Comparison of ENCODE assay signal across 10 cellular contexts in genomic region chr3:42500909-42501308, GRCh38. TPM values are rescaled to one million over a fixed set of nuclear protein-coding genes. Genes with fewer than 3 reads are reported as not detected.
DNase-seq lines count a peak whose midpoint lies in the region; ATAC-seq and TF ChIP-seq lines count a peak whose summit lies in the region.
"Had no signal": no experiment of that assay in that cellular context is flagged by ENCODE, and none has a peak within 500 bp of the region (broad histone marks: within the 10 kb centered on the region; RNA-seq: fewer than 3 reads in every experiment).

No MANE protein-coding gene starts in this region.

- H3K4me1 ChIP-seq in smooth muscle cell (ENCODE audit: low read depth), result peaks cover 6% of the 10 kb centered on the region

- no peak for DNase-seq in activated CD8-positive, alpha-beta T cell treated with anti-CD3 and anti-CD28 coated beads, Interleukin-2, amount 10 ng/mL, durations not matched to agents 7 days and 5 days
- no peak for DNase-seq in activated CD8-positive, alpha-beta T cell treated with anti-CD3 and anti-CD28 coated beads for 36 hours
- DNase-seq in smooth muscle cell (lab: John Stamatoyannopoulos, UW; ENCODE audit: unreplicated experiment) (no peak), NOMO-1 (lab: John Stamatoyannopoulos, UW; ENCODE audit: unreplicated experiment in 2 of 2) (no peak), HK-2 (ENCODE audit: unreplicated experiment) (no peak), NAMALWA (ENCODE audit: low spot score) (no peak)
- DNase-seq: NCI-H2227 treated with DMSO at 0.1 percent for 48 hours had no signal

- H3K4me3 ChIP-seq in iPS-11a (ENCODE audit: low read depth, low read length) (peak overlapping the region; percentile 50), smooth muscle cell (peak overlapping the region; percentile 58)

- no peak for ATAC-seq in activated CD8-positive, alpha-beta T cell treated with anti-CD3 and anti-CD28 coated beads, Interleukin-2, amount 10 ng/mL, durations not matched to agents 7 days and 5 days
- ATAC-seq in activated CD8-positive, alpha-beta T cell treated with anti-CD3 and anti-CD28 coated beads for 36 hours, result no peak

- peaks cover 38% of the 10 kb centered on the region for H3K27me3 Mint-ChIP-seq in activated CD8-positive, alpha-beta T cell treated with anti-CD3 and anti-CD28 coated beads, Interleukin-2, amount 10 ng/mL, durations not matched to agents 7 days and 5 days (ENCODE audit: low read depth)
- H3K27me3 Mint-ChIP-seq in activated CD8-positive, alpha-beta T cell treated with anti-CD3 and anti-CD28 coated beads for 36 hours, result peaks cover 13% of the 10 kb centered on the region

- WGBS in smooth muscle cell (ENCODE audit: low lambda C conversion rate), result 8% methylated on average over 4 of the region's 4 CpGs

- no peaks in the 10 kb centered on the region for H3K36me3 ChIP-seq in smooth muscle cell (ENCODE audit: low read depth)

- peaks cover 37% of the 10 kb centered on the region for H3K4me1 Mint-ChIP-seq in activated CD8-positive, alpha-beta T cell treated with anti-CD3 and anti-CD28 coated beads, Interleukin-2, amount 10 ng/mL, durations not matched to agents 7 days and 5 days (ENCODE audit: low read depth)
- H3K4me1 Mint-ChIP-seq in activated CD8-positive, alpha-beta T cell treated with anti-CD3 and anti-CD28 coated beads for 36 hours (ENCODE audit: low read depth), result peaks cover 24% of the 10 kb centered on the region

- no peak overlapping the region for H2AFZ ChIP-seq in smooth muscle cell (ENCODE audit: low read depth)

- H3K36me3 Mint-ChIP-seq in activated CD8-positive, alpha-beta T cell treated with anti-CD3 and anti-CD28 coated beads, Interleukin-2, amount 10 ng/mL, durations not matched to agents 7 days and 5 days (ENCODE audit: low read depth), result no peaks in the 10 kb centered on the region
- H3K36me3 Mint-ChIP-seq in activated CD8-positive, alpha-beta T cell treated with anti-CD3 and anti-CD28 coated beads for 36 hours (ENCODE audit: low read depth), result no peaks in the 10 kb centered on the region

- H3K4me2 ChIP-seq in smooth muscle cell, result peak overlapping the region; percentile 92

- CTCF ChIA-PET in activated CD8-positive, alpha-beta T cell treated with anti-CD3 and anti-CD28 coated beads, Interleukin-2, amount 10 ng/mL, durations not matched to agents 7 days and 5 days (lab: Charles Lee), result interaction anchor here (0.7 to 4.9 kb wide), 21 partner anchors 11 to 310 kb away, joined by 3 to 183 read pairs (median 5); no protein-coding TSS in a partner anchor
- CTCF ChIA-PET in activated CD8-positive, alpha-beta T cell treated with anti-CD3 and anti-CD28 coated beads for 36 hours (lab: Charles Lee), result interaction anchor here (0.7 to 4.8 kb wide), 14 partner anchors 11 to 253 kb away, joined by 3 to 111 read pairs (median 6); partner anchors contain the start of gene SEC22C

- H3K27ac Mint-ChIP-seq in activated CD8-positive, alpha-beta T cell treated with anti-CD3 and anti-CD28 coated beads, Interleukin-2, amount 10 ng/mL, durations not matched to agents 7 days and 5 days, result no peak overlapping the region
- H3K27ac Mint-ChIP-seq in activated CD8-positive, alpha-beta T cell treated with anti-CD3 and anti-CD28 coated beads for 36 hours, result no peak overlapping the region

- peaks cover 52% of the 10 kb centered on the region for H3K27me3 ChIP-seq in smooth muscle cell (ENCODE audit: low read depth)

- H3K9ac ChIP-seq in smooth muscle cell (ENCODE audit: low read depth), result no peak overlapping the region

- H4K20me1 ChIP-seq in smooth muscle cell (ENCODE audit: low read depth), result no peaks in the 10 kb centered on the region

- TF ChIP-seq CTCF in activated CD8-positive, alpha-beta T cell treated with anti-CD3 and anti-CD28 coated beads for 36 hours (IDR thresholded peaks at IDR 0.05), result no peak
- TF ChIP-seq CTCF in VCaP (conservative IDR thresholded peaks at IDR 0.05), result no peak
- no peak for TF ChIP-seq CTCF in smooth muscle cell (IDR thresholded peaks at IDR 0.05; ENCODE audit: borderline replicate concordance, insufficient read depth, poor library complexity, severe bottlenecking)

- no peaks in the 10 kb centered on the region for H3K9me3 ChIP-seq in smooth muscle cell (replicated peaks; ENCODE audit: low read depth)
- H3K9me3 ChIP-seq: psoas muscle had no signal

- H3K9me3 Mint-ChIP-seq in activated CD8-positive, alpha-beta T cell treated with anti-CD3 and anti-CD28 coated beads, Interleukin-2, amount 10 ng/mL, durations not matched to agents 7 days and 5 days (ENCODE audit: insufficient read depth), result no peaks in the 10 kb centered on the region
- H3K9me3 Mint-ChIP-seq in activated CD8-positive, alpha-beta T cell treated with anti-CD3 and anti-CD28 coated beads for 36 hours, result no peaks in the 10 kb centered on the region

- no peaks in the 10 kb centered on the region for H3F3A ChIP-seq in smooth muscle cell (ENCODE audit: low read depth)

- no peaks in the 10 kb centered on the region for H3K79me2 ChIP-seq in smooth muscle cell (ENCODE audit: low read depth)

- POLR2A ChIA-PET in activated CD8-positive, alpha-beta T cell treated with anti-CD3 and anti-CD28 coated beads, Interleukin-2, amount 10 ng/mL, durations not matched to agents 7 days and 5 days (lab: Charles Lee), result interaction anchor here (0.9 kb wide), 1 partner anchor 37 kb away, joined by 3 read pairs; no protein-coding TSS in a partner anchor
- POLR2A ChIA-PET in activated CD8-positive, alpha-beta T cell treated with anti-CD3 and anti-CD28 coated beads for 36 hours (lab: Charles Lee), result interaction anchor here (0.6 to 2.6 kb wide), 6 partner anchors 9 to 137 kb away, joined by 3 to 11 read pairs (median 4); partner anchors contain the start of gene NKTR

- H3K27ac ChIP-seq in VCaP, result peak overlapping the region; percentile 84; the same call in 1 of the 2 replicates
- no peak overlapping the region for H3K27ac ChIP-seq in smooth muscle cell (ENCODE audit: low read depth)
- H3K27ac ChIP-seq: psoas muscle had no signal

- intact Hi-C loops in activated CD8-positive, alpha-beta T cell treated with anti-CD3 and anti-CD28 coated beads for 36 hours (cut with micrococcal nuclease), result loop anchor here (5.0 kb wide), 1 partner anchor 36 kb away; no protein-coding TSS in a partner anchor

- peak overlapping the region; percentile 26 for H3K4me3 Mint-ChIP-seq in activated CD8-positive, alpha-beta T cell treated with anti-CD3 and anti-CD28 coated beads, Interleukin-2, amount 10 ng/mL, durations not matched to agents 7 days and 5 days
- H3K4me3 Mint-ChIP-seq in activated CD8-positive, alpha-beta T cell treated with anti-CD3 and anti-CD28 coated beads for 36 hours, result no peak overlapping the region

RNA-seq across cellular contexts. Expression of gene VIPR1, which starts 1.5 kb away (rescaled TPM):
- total RNA-seq in activated CD8-positive, alpha-beta T cell treated with anti-CD3 and anti-CD28 coated beads, Interleukin-2, amount 10 ng/mL, durations not matched to agents 7 days and 5 days, result 1 to 10 TPM; 9.1 to 9.5 TPM
- total RNA-seq in activated CD8-positive, alpha-beta T cell treated with anti-CD3 and anti-CD28 coated beads for 36 hours, result 1 to 10 TPM; 8.5 to 9.0 TPM
- 0.22 and 1.3 TPM in 2 replicates for total RNA-seq in smooth muscle cell
- 0.86 and 3.9 TPM in 2 replicates for polyA plus RNA-seq in smooth muscle cell
